In genomic region chr6:28809947-28810654, GRCh38 we compare ENCODE assay signal across 9 cellular contexts.
DNase-seq lines count a peak whose midpoint lies in the region; ATAC-seq and TF ChIP-seq lines count a peak whose summit lies in the region.
"Had no signal": no experiment of that assay in that cellular context is flagged by ENCODE, and none has a peak within 500 bp of the region (broad histone marks: within the 10 kb centered on the region; RNA-seq: fewer than 3 reads in every experiment).

No MANE protein-coding gene starts in this region.

- no peak overlapping the region for H3K27ac ChIP-seq in left lung

- H3K4me3 ChIP-seq in adipocyte (ENCODE audit: low read length) = peak overlapping the region; percentile 63
- H3K4me3 ChIP-seq in left lung = no peak overlapping the region

- DNase-seq in ELF-1 (ENCODE audit: low read depth, low spot score) (peak; percentile 72), adipocyte (ENCODE audit: low read depth) (no peak), myocyte (ENCODE audit: low read depth) (peak; percentile 20), left lung (no peak), GM03348 (ENCODE audit: low spot score) (no peak)
- DNase-seq: anterior cingulate cortex, Right ventricle myocardium superior had no signal

- ATAC-seq in GM18858 (IDR thresholded peaks at IDR 0.05; ENCODE audit: unreplicated experiment) = no peak
- no peak for ATAC-seq in left lung

- H3K9ac ChIP-seq in adipocyte (ENCODE audit: low read length) = no peak overlapping the region

- H3K36me3 ChIP-seq in adipocyte (ENCODE audit: control insufficient read depth, insufficient read depth, low read length, severe bottlenecking) (no peaks in the 10 kb centered on the region), left lung (no peaks in the 10 kb centered on the region)

- TF ChIP-seq RAD21 in Ishikawa (IDR thresholded peaks at IDR 0.05; ENCODE audit: low read depth) = peak; percentile 28; the same call in 1 of the 2 replicates

- TF ChIP-seq CTCF in left lung (IDR thresholded peaks at IDR 0.05) = no peak

- TF ChIP-seq EP300 in Ishikawa (IDR thresholded peaks at IDR 0.05; ENCODE audit: borderline replicate concordance) = no peak

- intact Hi-C loops in left lung (cut with DNase I) = no loop called here

- H3K9me3 ChIP-seq in adipocyte (ENCODE audit: control insufficient read depth, low read length) (no peaks in the 10 kb centered on the region), left lung (no peaks in the 10 kb centered on the region)

- H3K4me1 ChIP-seq in adipocyte (ENCODE audit: control insufficient read depth, insufficient read depth, low read length) (peaks cover 13% of the 10 kb centered on the region), left lung (no peaks in the 10 kb centered on the region)

- peaks cover 62% of the 10 kb centered on the region for H3K27me3 ChIP-seq in adipocyte (replicated peaks; ENCODE audit: control insufficient read depth, insufficient read depth, low read length)
- peaks cover 62 to 100% of the 10 kb centered on the region in 2 donors for H3K27me3 ChIP-seq in left lung

TF ChIP-seq in Ishikawa, 13 proteins besides CTCF, POLR2A, EP300 and RAD21:
- TF ChIP-seq ZBTB7A (IDR thresholded peaks at IDR 0.05; ENCODE audit: low read depth) (no peak), TAF1 (IDR thresholded peaks at IDR 0.05; ENCODE audit: low read depth) (no peak), TCF12 (IDR thresholded peaks at IDR 0.05; ENCODE audit: low read depth) (no peak), YY1 (IDR thresholded peaks at IDR 0.05; ENCODE audit: low read depth) (no peak), USF1 (IDR thresholded peaks at IDR 0.05) (no peak), CREB1 (IDR thresholded peaks at IDR 0.05; ENCODE audit: low read depth) (no peak), REST (IDR thresholded peaks at IDR 0.05; ENCODE audit: low read depth) (no peak), FOXM1 (IDR thresholded peaks at IDR 0.05; ENCODE audit: borderline replicate concordance, low read depth) (no peak), MAX (IDR thresholded peaks at IDR 0.05) (no peak; the same call in 1 of the 2 replicates), EGR1 (IDR thresholded peaks at IDR 0.05) (no peak), NFIC (IDR thresholded peaks at IDR 0.05) (no peak), CEBPB (IDR thresholded peaks at IDR 0.05) (no peak), TEAD4 (IDR thresholded peaks at IDR 0.05) (no peak)

Comparison
In these comparisons a context has a peak if more than half of its experiments do, and no peak if none do; other contexts are left out.
1. DNase-seq: peak in ELF-1 (single experiment) and myocyte (single experiment); none in adipocyte (single experiment), left lung (0 of 2) and GM03348 (single experiment).